ENCODE assay signal across 12 cellular contexts in genomic region chr9:125172351-125172750, GRCh38. TPM values are rescaled to one million over a fixed set of nuclear protein-coding genes. Genes with fewer than 3 reads are reported as not detected.
DNase-seq lines count a peak whose midpoint lies in the region; ATAC-seq and TF ChIP-seq lines count a peak whose summit lies in the region.
"Had no signal": no experiment of that assay in that cellular context is flagged by ENCODE, and none has a peak within 500 bp of the region (broad histone marks: within the 10 kb centered on the region; RNA-seq: fewer than 3 reads in every experiment).

No MANE protein-coding gene starts in this region.

- H3K27me3 ChIP-seq in neutrophil = no peaks in the 10 kb centered on the region
- H3K27me3 ChIP-seq: testis had no signal

- in situ Hi-C loops in KBM-7 (cut with MboI; ENCODE audit: low pct_unique_long_range_greater_than_20kb, low sequenced_read_pairs) = no loop called here

- DNase-seq in NOMO-1 (lab: John Stamatoyannopoulos, UW; ENCODE audit: unreplicated experiment in 2 of 2) = peak; percentile 8 to 12
- no peak for DNase-seq in NOMO-1 treated with DMSO at 0.1 percent for 48 hours (lab: John Stamatoyannopoulos, UW; ENCODE audit: unreplicated experiment)
- DNase-seq in KBM-7 = peak; percentile 48
- DNase-seq in dermis microvascular lymphatic vessel endothelial cell (ENCODE audit: low read depth in 2 of 2) = peak; percentile 25 to 58
- DNase-seq in NCI-H146 treated with DMSO at 0.1 percent for 48 hours (lab: John Stamatoyannopoulos, UW; ENCODE audit: unreplicated experiment) = no peak
- DNase-seq in SKM-1 treated with dmso at 0.1 percent for 144 hours (lab: John Stamatoyannopoulos, UW; ENCODE audit: unreplicated experiment) = no peak
- DNase-seq: testis had no signal

- H3K36me3 ChIP-seq in neutrophil = peaks cover 38% of the 10 kb centered on the region

- no peak overlapping the region for H3K4me3 ChIP-seq in neutrophil (ENCODE audit: low read depth in 1 of 2, low read length in 1 of 2)
- H3K4me3 ChIP-seq: K562, testis had no signal

- TF ChIP-seq CTCF in neutrophil (IDR thresholded peaks at IDR 0.05) = no peak

- H3K9me3 ChIP-seq in neutrophil = no peaks in the 10 kb centered on the region
- H3K9me3 ChIP-seq: testis had no signal

- H3K27ac ChIP-seq in neutrophil = peak overlapping the region; percentile 57
- H3K27ac ChIP-seq: 22Rv1, testis had no signal

- H3K4me1 ChIP-seq in neutrophil (ENCODE audit: control insufficient read depth in 1 of 2, insufficient read depth in 1 of 2, low read depth in 1 of 2, low read length in 1 of 2) = peaks cover 8 to 11% of the 10 kb centered on the region in 2 experiments

- no peak for ATAC-seq in HG02938 (IDR thresholded peaks at IDR 0.05; ENCODE audit: unreplicated experiment)
- ATAC-seq: K562, sciatic nerve had no signal

RNA-seq across cellular contexts. Expression of gene PPP6C, which starts 17.3 kb away (rescaled TPM):
- total RNA-seq in dermis microvascular lymphatic vessel endothelial cell = 15.4 and 23.4 TPM in 2 replicates

RNA-seq across cellular contexts. Expression of gene RABEPK, which starts 28.0 kb away (rescaled TPM):
- 18.0 and 21.6 TPM in 2 replicates for total RNA-seq in dermis microvascular lymphatic vessel endothelial cell

RNA-seq across cellular contexts. Expression of gene SCAI, which starts 29.0 kb away (rescaled TPM):
- 2.7 and 3.7 TPM in 2 replicates for total RNA-seq in dermis microvascular lymphatic vessel endothelial cell

Comparison
In these comparisons a context has a peak if more than half of its experiments do, and no peak if none do; other contexts are left out.
1. DNase-seq: peak in NOMO-1 (2 of 2), KBM-7 (single experiment) and dermis microvascular lymphatic vessel endothelial cell (2 of 2); none in NOMO-1 treated with DMSO at 0.1 percent for 48 hours (single experiment), NCI-H146 treated with DMSO at 0.1 percent for 48 hours (single experiment) and SKM-1 treated with dmso at 0.1 percent for 144 hours (single experiment).